14 cellular contexts compared by ENCODE assay signal in the genomic region with DNA sequence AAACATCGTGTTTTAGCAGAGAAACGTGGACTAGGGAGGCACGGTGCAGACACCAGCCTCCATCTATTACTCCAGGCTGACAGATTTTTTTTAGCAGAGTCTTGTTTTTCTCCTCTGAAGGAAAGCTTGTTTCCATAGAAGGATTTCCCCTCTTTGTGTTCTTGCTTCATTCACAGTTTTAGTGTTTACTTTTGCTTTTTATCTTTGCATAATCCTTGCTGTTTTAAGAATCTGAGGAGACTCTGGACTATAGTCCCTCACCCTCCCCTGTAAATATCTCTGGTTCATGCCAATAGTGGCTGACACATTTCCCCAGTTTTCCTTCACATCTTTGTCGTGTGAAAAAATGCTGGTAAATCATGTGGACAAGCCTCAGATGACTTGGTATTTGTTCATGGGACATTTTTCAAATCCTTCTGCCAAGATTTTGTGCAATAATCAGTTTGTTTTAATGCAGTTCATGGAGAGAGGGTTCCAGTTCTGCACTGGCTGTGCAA. TPM values are rescaled to one million over a fixed set of nuclear protein-coding genes. Genes with fewer than 3 reads are reported as not detected.
DNase-seq lines count a peak whose midpoint lies in the region; ATAC-seq, FAIRE-seq and TF ChIP-seq lines count a peak whose summit lies in the region.
"Had no signal": no experiment of that assay in that cellular context is flagged by ENCODE, and none has a peak within 500 bp of the region (broad histone marks: within the 10 kb centered on the region; RNA-seq: fewer than 3 reads in every experiment).

No MANE protein-coding gene starts in this region.

- WGBS in right cardiac atrium, result 25% methylated on average over 4 of the region's 4 CpGs
- WGBS in prostate gland, result 6% methylated on average over 4 of the region's 4 CpGs
- WGBS in aorta, 2 donors, result 0 to 2% methylated on average over 4 of the region's 4 CpGs

- peak overlapping the region in 1 of 3 experiments; percentile 33 for H3K4me3 ChIP-seq in endothelial cell of umbilical vein (replicated peaks in 1 of 3; ENCODE audit: insufficient read depth in 1 of 3, low read depth in 1 of 3, low read length in 3 of 3)
- no peak overlapping the region for H3K4me3 ChIP-seq in right cardiac atrium (ENCODE audit: low read length)
- H3K4me3 ChIP-seq in prostate gland, result no peak overlapping the region
- H3K4me3 ChIP-seq in aorta (ENCODE audit: low read length in 2 of 2), result no peak overlapping the region

- H3K4me2 ChIP-seq in endothelial cell of umbilical vein (ENCODE audit: insufficient read depth, low read length), result peak overlapping the region; percentile 59

- H3K4me1 ChIP-seq in endothelial cell of umbilical vein (ENCODE audit: control insufficient read depth, extremely low read depth, insufficient read depth, low read length) (peaks cover 20% of the 10 kb centered on the region), right cardiac atrium (ENCODE audit: control insufficient read depth, insufficient read depth, low read length) (peaks cover 2% of the 10 kb centered on the region), prostate gland (replicated peaks) (peaks cover 3% of the 10 kb centered on the region), aorta (ENCODE audit: control insufficient read depth in 1 of 2, insufficient read depth in 2 of 2, low read length in 2 of 2) (no peaks in the 10 kb centered on the region)

- no peak for TF ChIP-seq POLR2A in endothelial cell of umbilical vein (IDR thresholded peaks at IDR 0.05; ENCODE audit: low read depth, low read length)
- TF ChIP-seq POLR2A in prostate gland (IDR thresholded peaks at IDR 0.05), result no peak

- DNase-seq in endothelial cell of umbilical vein (ENCODE audit: low read depth, low spot score) (peak; percentile 98), right cardiac atrium (peak in 1 of 3 donors; percentile 11), prostate gland (ENCODE audit: low spot score) (no peak), aorta (no peak), AG08395 (ENCODE audit: low spot score) (no peak), SK-N-DZ (ENCODE audit: low spot score) (no peak)
- no peak for DNase-seq in activated CD4-positive, alpha-beta T cell treated with anti-CD3 and anti-CD28 coated beads for 4 hours
- DNase-seq: activated CD8-positive, alpha-beta memory T cell treated with anti-CD3 and anti-CD28 coated beads, Interleukin-2, amount 50 U/mL, for 4 hours; activated naive CD8-positive, alpha-beta T cell treated with anti-CD3 and anti-CD28 coated beads, Interleukin-2, amount 10 ng/mL, durations not matched to agents 7 days and 5 days; mesendoderm; NCI-H2171 treated with DMSO at 0.1 percent for 48 hours; stimulated activated CD4-positive, alpha-beta T cell treated with anti-CD3 and anti-CD28 coated beads, Interleukin-4, amount 100 ng/mL, for 1 hour; stimulated activated naive B cell treated with anti-CD40 and anti-IgM and Interleukin-4, amounts not matched to agents 10 μg/mL and 1 μg/mL and 100 μg/mL, for 72 hours had no signal

- no TSS peak for BruUV-seq in endothelial cell of umbilical vein (replicated peaks; lab: Mats Ljungman, UMichigan)

- no peaks in the 10 kb centered on the region for H3K9me3 ChIP-seq in endothelial cell of umbilical vein (replicated peaks; ENCODE audit: control insufficient read depth, insufficient read depth, low read length)
- H3K9me3 ChIP-seq in right cardiac atrium (ENCODE audit: control insufficient read depth, low read length), result no peaks in the 10 kb centered on the region
- H3K9me3 ChIP-seq in prostate gland, result no peaks in the 10 kb centered on the region
- H3K9me3 ChIP-seq in aorta (ENCODE audit: control insufficient read depth, low read length), result no peaks in the 10 kb centered on the region

- no peaks in the 10 kb centered on the region for H3K79me2 ChIP-seq in endothelial cell of umbilical vein (ENCODE audit: control insufficient read depth, insufficient read depth, low read length)

- no peaks in the 10 kb centered on the region for H3K9me1 ChIP-seq in endothelial cell of umbilical vein (replicated peaks; ENCODE audit: control insufficient read depth, extremely low read depth, insufficient read depth, low read length)

- H3K36me3 ChIP-seq in endothelial cell of umbilical vein (ENCODE audit: control insufficient read depth in 2 of 2, extremely low read depth in 1 of 2, insufficient read depth in 2 of 2, low read length in 2 of 2) (no peaks in the 10 kb centered on the region), prostate gland (no peaks in the 10 kb centered on the region), aorta (ENCODE audit: control insufficient read depth in 1 of 2, insufficient read depth in 2 of 2, low read length in 1 of 2) (no peaks in the 10 kb centered on the region)

- peak overlapping the region; percentile 42 for H3K9ac ChIP-seq in endothelial cell of umbilical vein (replicated peaks; ENCODE audit: extremely low read depth, insufficient read depth, low read length)

- TF ChIP-seq CTCF in endothelial cell of umbilical vein (IDR thresholded peaks at IDR 0.05; ENCODE audit: extremely low read depth in 1 of 2, insufficient read depth in 1 of 2, low read depth in 1 of 2, low read length in 2 of 2), result no peak
- TF ChIP-seq CTCF in prostate gland (IDR thresholded peaks at IDR 0.05), result no peak

- POLR2A ChIA-PET in endothelial cell of umbilical vein (lab: Charles Lee), result interaction anchor here (0.7 to 1.6 kb wide), 3 partner anchors 11 to 16 kb away, joined by 3 read pairs; no protein-coding TSS in a partner anchor

- CTCF ChIA-PET in endothelial cell of umbilical vein (lab: Charles Lee), result interaction anchor here (0.6 to 2.1 kb wide), 14 partner anchors 10 to 819 kb away, joined by 3 to 14 read pairs (median 3); no protein-coding TSS in a partner anchor

- peak overlapping the region; percentile 68 for H2AFZ ChIP-seq in endothelial cell of umbilical vein (ENCODE audit: low read depth, low read length)

- ATAC-seq in right cardiac atrium (peak; percentile 79 to 90), aorta (ENCODE audit: low FRiP score) (peak; percentile 73)
- ATAC-seq: SK-N-SH treated with all-trans-retinoic acid at 6 μM for 48 hours; stimulated activated naive B cell treated with anti-CD40 and anti-IgM and Interleukin-4, amounts not matched to agents 10 μg/mL and 1 μg/mL and 100 μg/mL, for 72 hours had no signal

- FAIRE-seq in endothelial cell of umbilical vein (lab: Jason Lieb, UNC), result peak; percentile 78

- H4K20me1 ChIP-seq in endothelial cell of umbilical vein (replicated peaks; ENCODE audit: control insufficient read depth, extremely low read depth, insufficient read depth, low read length), result no peaks in the 10 kb centered on the region

- peak overlapping the region; percentile 54 for H3K27ac ChIP-seq in endothelial cell of umbilical vein (ENCODE audit: insufficient read depth, low read depth, low read length)
- H3K27ac ChIP-seq in right cardiac atrium (ENCODE audit: low read length), result peak overlapping the region; percentile 15
- peak overlapping the region; percentile 10 to 11 for H3K27ac ChIP-seq in prostate gland
- peak overlapping the region in 1 of 2 donors; percentile 49 for H3K27ac ChIP-seq in aorta (ENCODE audit: low read depth in 1 of 2, low read length in 2 of 2)

- H3K27me3 ChIP-seq in endothelial cell of umbilical vein (ENCODE audit: control insufficient read depth in 2 of 2, insufficient read depth in 2 of 2, low read length in 2 of 2) (no peaks in the 10 kb centered on the region), right cardiac atrium (ENCODE audit: control insufficient read depth, insufficient read depth) (no peaks in the 10 kb centered on the region), prostate gland (replicated peaks; ENCODE audit: insufficient read depth) (no peaks in the 10 kb centered on the region), aorta (ENCODE audit: control insufficient read depth in 1 of 2, insufficient read depth in 2 of 2, low read length in 1 of 2) (no peaks in the 10 kb centered on the region)

- dilution Hi-C loops in endothelial cell of umbilical vein (cut with MboI; ENCODE audit: extremely low pct_ligation_motif_present, low sequenced_read_pairs), result no loop called here

- intact Hi-C loops in endothelial cell of umbilical vein (cut with micrococcal nuclease), result loop anchor here (1.0 kb wide), 3 partner anchors 24 to 120 kb away; no protein-coding TSS in a partner anchor
- intact Hi-C loops in right cardiac atrium (cut with DNase I), result no loop called here
- intact Hi-C loops in prostate gland (cut with DNase I), result no loop called here
- intact Hi-C loops in aorta (cut with DNase I), result no loop called here

TF ChIP-seq in endothelial cell of umbilical vein, 7 proteins besides CTCF, POLR2A, EP300 and RAD21:
- TF ChIP-seq JUN (IDR thresholded peaks at IDR 0.05; ENCODE audit: borderline replicate concordance, insufficient read depth, insufficient read length, low read depth), result peak; percentile 51
- TF ChIP-seq, protein P1, sequence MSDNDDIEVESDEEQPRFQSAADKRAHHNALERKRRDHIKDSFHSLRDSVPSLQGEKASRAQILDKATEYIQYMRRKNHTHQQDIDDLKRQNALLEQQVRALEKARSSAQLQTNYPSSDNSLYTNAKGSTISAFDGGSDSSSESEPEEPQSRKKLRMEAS (IDR thresholded peaks at IDR 0.05; ENCODE audit: insufficient read depth, insufficient read length), result no peak

RNA-seq across cellular contexts. Expression of a gene that starts 39.9 kb away (rescaled TPM):
- total RNA-seq in endothelial cell of umbilical vein (30.4 and 45.7 TPM in 2 replicates), right cardiac atrium (1 to 10 TPM; 2.8 to 6.7 (median 4.2) TPM), prostate gland (10 to 100 TPM; 13.5 to 15.4 TPM), aorta (10 to 100 TPM; 15.5 to 16.8 TPM)
- polyA plus RNA-seq in endothelial cell of umbilical vein (9.1 and 13.5 TPM in 2 replicates), right cardiac atrium (1.7 TPM), aorta (1 to 10 TPM in 1 of 2 donors, under 1 TPM in 1; 0.74 to 9.5 TPM)
- polyA plus RNA-seq in endothelial cell of umbilical vein (2011; cell fraction: cytosol; rRNA removed), result 13.1 and 13.2 TPM in 2 replicates
- polyA plus RNA-seq in endothelial cell of umbilical vein (2011; cell fraction: nucleus; rRNA removed), result 14.3 and 15.6 TPM in 2 replicates
- 14.4 and 16.0 TPM in 2 replicates for polyA plus RNA-seq in endothelial cell of umbilical vein (2012)
- 24.6 and 29.7 TPM in 2 replicates for polyA minus RNA-seq in endothelial cell of umbilical vein
- polyA minus RNA-seq in endothelial cell of umbilical vein (2011; cell fraction: cytosol; rRNA and poly(A)+ RNA removed), result not detected
- 20.1 and 21.7 TPM in 2 replicates for polyA minus RNA-seq in endothelial cell of umbilical vein (2011; cell fraction: nucleus; rRNA and poly(A)+ RNA removed)
- polyA plus RNA-seq in SK-N-DZ (2014; cell fraction: cytosol; rRNA removed), result 0.02 and 0.05 TPM in 2 replicates
- polyA plus RNA-seq in SK-N-DZ (2014; cell fraction: nucleus; rRNA removed), result not detected in 2 replicates
